ENCODE assay signal across 9 cellular contexts in genomic region chr7:130891254-130892094, GRCh38.
DNase-seq lines count a peak whose midpoint lies in the region; ATAC-seq and TF ChIP-seq lines count a peak whose summit lies in the region.
"Had no signal": no experiment of that assay in that cellular context is flagged by ENCODE, and none has a peak within 500 bp of the region (broad histone marks: within the 10 kb centered on the region; RNA-seq: fewer than 3 reads in every experiment).

No MANE protein-coding gene starts in this region.

- no peak for TF ChIP-seq CTCF in natural killer cell (IDR thresholded peaks at IDR 0.05)
- no peak for TF ChIP-seq CTCF in vagina (IDR thresholded peaks at IDR 0.05)

- no peaks in the 10 kb centered on the region for H3K9me3 Mint-ChIP-seq in natural killer cell treated with Interleukin-12 subunit alpha and Interleukin-12 subunit beta and Interleukin-15 and Interleukin-18, amount 100 ng/mL, for 72 hours
- no peaks in the 10 kb centered on the region for H3K9me3 Mint-ChIP-seq in natural killer cell
- H3K9me3 Mint-ChIP-seq: endodermal cell had no signal

- ATAC-seq in natural killer cell treated with Interleukin-12 subunit alpha and Interleukin-12 subunit beta and Interleukin-15 and Interleukin-18, amount 100 ng/mL, for 72 hours, result no peak
- ATAC-seq in natural killer cell, result no peak
- ATAC-seq in GM21367 (IDR thresholded peaks at IDR 0.05; ENCODE audit: unreplicated experiment), result no peak
- ATAC-seq in HG03175 (IDR thresholded peaks at IDR 0.05; ENCODE audit: unreplicated experiment), result no peak
- ATAC-seq in GM21529 (IDR thresholded peaks at IDR 0.05; ENCODE audit: unreplicated experiment), result no peak

- no peak overlapping the region for H3K4me3 Mint-ChIP-seq in natural killer cell treated with Interleukin-12 subunit alpha and Interleukin-12 subunit beta and Interleukin-15 and Interleukin-18, amount 100 ng/mL, for 72 hours
- no peak overlapping the region for H3K4me3 Mint-ChIP-seq in natural killer cell
- H3K4me3 Mint-ChIP-seq: endodermal cell had no signal

- no peaks in the 10 kb centered on the region for H3K27me3 Mint-ChIP-seq in natural killer cell treated with Interleukin-12 subunit alpha and Interleukin-12 subunit beta and Interleukin-15 and Interleukin-18, amount 100 ng/mL, for 72 hours
- H3K27me3 Mint-ChIP-seq in natural killer cell (ENCODE audit: low read depth in 2 of 2), result no peaks in the 10 kb centered on the region

- no peaks in the 10 kb centered on the region for H3K9me3 ChIP-seq in vagina

- TF ChIP-seq POLR2A in vagina (IDR thresholded peaks at IDR 0.05), result no peak

- H3K27ac ChIP-seq in vagina, result peak overlapping the region; percentile 93

- no peak for DNase-seq in natural killer cell treated with Interleukin-12 subunit alpha and Interleukin-12 subunit beta and Interleukin-15 and Interleukin-18, amount 100 ng/mL, for 72 hours (ENCODE audit: low spot score)
- no peak for DNase-seq in natural killer cell
- DNase-seq in cerebellar cortex (ENCODE audit: low spot score), result peak; percentile 47
- peak; percentile 73 to 88 for DNase-seq in lung microvascular endothelial cell (ENCODE audit: low read depth in 2 of 2)
- no peak for DNase-seq in vagina (ENCODE audit: extremely low spot score in 2 of 2)
- DNase-seq: endodermal cell had no signal

- intact Hi-C loops in natural killer cell (cut with micrococcal nuclease), result loop anchor here (10.0 kb wide), 1 partner anchor 53 kb away; no protein-coding TSS in a partner anchor
- intact Hi-C loops in vagina (cut with DNase I), result loop anchor here (10.0 kb wide), 2 partner anchors 143 to 213 kb away; no protein-coding TSS in a partner anchor

- H3K36me3 ChIP-seq in vagina, result no peaks in the 10 kb centered on the region

- peaks cover 92% of the 10 kb centered on the region for H3K4me1 ChIP-seq in vagina

- H3K27ac Mint-ChIP-seq in natural killer cell treated with Interleukin-12 subunit alpha and Interleukin-12 subunit beta and Interleukin-15 and Interleukin-18, amount 100 ng/mL, for 72 hours, result peak overlapping the region; percentile 57 to 61
- H3K27ac Mint-ChIP-seq in natural killer cell, result no peak overlapping the region
- H3K27ac Mint-ChIP-seq: endodermal cell had no signal

- H3K36me3 Mint-ChIP-seq in natural killer cell treated with Interleukin-12 subunit alpha and Interleukin-12 subunit beta and Interleukin-15 and Interleukin-18, amount 100 ng/mL, for 72 hours, result peaks cover 55% of the 10 kb centered on the region
- no peaks in the 10 kb centered on the region for H3K36me3 Mint-ChIP-seq in natural killer cell

- no peaks in the 10 kb centered on the region for H3K27me3 ChIP-seq in vagina

- H3K4me3 ChIP-seq in vagina, result peak overlapping the region in 1 of 2 donors; percentile 6

- peaks cover 66 to 78% of the 10 kb centered on the region in 2 donors for H3K4me1 Mint-ChIP-seq in natural killer cell treated with Interleukin-12 subunit alpha and Interleukin-12 subunit beta and Interleukin-15 and Interleukin-18, amount 100 ng/mL, for 72 hours (ENCODE audit: low read depth in 2 of 2)
- H3K4me1 Mint-ChIP-seq in natural killer cell, result peaks cover 43 to 51% of the 10 kb centered on the region in 2 donors

Comparison
In these comparisons a context has a peak if more than half of its experiments do, and no peak if none do; other contexts are left out.
1. H3K27ac Mint-ChIP-seq: peak in natural killer cell treated with Interleukin-12 subunit alpha and Interleukin-12 subunit beta and Interleukin-15 and Interleukin-18, amount 100 ng/mL, for 72 hours (2 of 2); none in natural killer cell (0 of 2).
2. DNase-seq: peak in cerebellar cortex (single experiment) and lung microvascular endothelial cell (2 of 2); none in natural killer cell treated with Interleukin-12 subunit alpha and Interleukin-12 subunit beta and Interleukin-15 and Interleukin-18, amount 100 ng/mL, for 72 hours (single experiment), natural killer cell (single experiment) and vagina (0 of 2).